8 cellular contexts compared by ENCODE assay signal in genomic region chr22:24231706-24232105, GRCh38. TPM values are rescaled to one million over a fixed set of nuclear protein-coding genes. Genes with fewer than 3 reads are reported as not detected.
"Had no signal": no experiment of that assay in that cellular context is flagged by ENCODE, and none has a peak within 500 bp of the region (broad histone marks: within the 10 kb centered on the region; RNA-seq: fewer than 3 reads in every experiment).

No MANE protein-coding gene starts in this region.

- H3K4me1 Mint-ChIP-seq: activated naive CD8-positive, alpha-beta T cell treated with anti-CD3 and anti-CD28 coated beads, Interleukin-2, amount 50 U/mL, for 24 hours; brain had no signal

- H3K9me3 Mint-ChIP-seq: activated naive CD8-positive, alpha-beta T cell treated with anti-CD3 and anti-CD28 coated beads, Interleukin-2, amount 50 U/mL, for 24 hours; naive thymus-derived CD8-positive, alpha-beta T cell; stimulated activated naive CD8-positive, alpha-beta T cell treated with anti-CD3 and anti-CD28 coated beads, Interleukin-15, Interleukin-2, amounts not matched to agents 100 ng/mL and 50 ng/mL, for 24 hours had no signal

- H3K36me3 ChIP-seq: neutrophil had no signal

- H3K27me3 Mint-ChIP-seq: activated naive CD8-positive, alpha-beta T cell treated with anti-CD3 and anti-CD28 coated beads, Interleukin-2, amount 50 U/mL, for 24 hours; brain; stimulated activated naive CD8-positive, alpha-beta T cell treated with anti-CD3 and anti-CD28 coated beads, Interleukin-15, Interleukin-2, amounts not matched to agents 100 ng/mL and 50 ng/mL, for 24 hours had no signal

- H3K27ac Mint-ChIP-seq: activated naive CD8-positive, alpha-beta T cell treated with anti-CD3 and anti-CD28 coated beads, Interleukin-2, amount 50 U/mL, for 24 hours; brain; stimulated activated naive CD8-positive, alpha-beta T cell treated with anti-CD3 and anti-CD28 coated beads, Interleukin-15, Interleukin-2, amounts not matched to agents 100 ng/mL and 50 ng/mL, for 24 hours had no signal

- H3K27me3 ChIP-seq: dorsolateral prefrontal cortex, neutrophil, tibial nerve, vagina had no signal

- H3K36me3 Mint-ChIP-seq: naive thymus-derived CD8-positive, alpha-beta T cell had no signal

- H3K4me1 ChIP-seq: tibial nerve had no signal

- H3K27ac ChIP-seq: dorsolateral prefrontal cortex, neutrophil, tibial nerve, vagina had no signal

- H3K9me3 ChIP-seq: neutrophil, tibial nerve, vagina had no signal

- H3K4me3 Mint-ChIP-seq: activated naive CD8-positive, alpha-beta T cell treated with anti-CD3 and anti-CD28 coated beads, Interleukin-2, amount 50 U/mL, for 24 hours; brain; naive thymus-derived CD8-positive, alpha-beta T cell; stimulated activated naive CD8-positive, alpha-beta T cell treated with anti-CD3 and anti-CD28 coated beads, Interleukin-15, Interleukin-2, amounts not matched to agents 100 ng/mL and 50 ng/mL, for 24 hours had no signal

- H3K4me3 ChIP-seq: dorsolateral prefrontal cortex, tibial nerve, vagina had no signal

RNA-seq across cellular contexts. Expression of gene GGT5, which starts 13.2 kb away (rescaled TPM):
- polyA plus RNA-seq: naive thymus-derived CD8-positive, alpha-beta T cell had no signal
